In the genomic region with DNA sequence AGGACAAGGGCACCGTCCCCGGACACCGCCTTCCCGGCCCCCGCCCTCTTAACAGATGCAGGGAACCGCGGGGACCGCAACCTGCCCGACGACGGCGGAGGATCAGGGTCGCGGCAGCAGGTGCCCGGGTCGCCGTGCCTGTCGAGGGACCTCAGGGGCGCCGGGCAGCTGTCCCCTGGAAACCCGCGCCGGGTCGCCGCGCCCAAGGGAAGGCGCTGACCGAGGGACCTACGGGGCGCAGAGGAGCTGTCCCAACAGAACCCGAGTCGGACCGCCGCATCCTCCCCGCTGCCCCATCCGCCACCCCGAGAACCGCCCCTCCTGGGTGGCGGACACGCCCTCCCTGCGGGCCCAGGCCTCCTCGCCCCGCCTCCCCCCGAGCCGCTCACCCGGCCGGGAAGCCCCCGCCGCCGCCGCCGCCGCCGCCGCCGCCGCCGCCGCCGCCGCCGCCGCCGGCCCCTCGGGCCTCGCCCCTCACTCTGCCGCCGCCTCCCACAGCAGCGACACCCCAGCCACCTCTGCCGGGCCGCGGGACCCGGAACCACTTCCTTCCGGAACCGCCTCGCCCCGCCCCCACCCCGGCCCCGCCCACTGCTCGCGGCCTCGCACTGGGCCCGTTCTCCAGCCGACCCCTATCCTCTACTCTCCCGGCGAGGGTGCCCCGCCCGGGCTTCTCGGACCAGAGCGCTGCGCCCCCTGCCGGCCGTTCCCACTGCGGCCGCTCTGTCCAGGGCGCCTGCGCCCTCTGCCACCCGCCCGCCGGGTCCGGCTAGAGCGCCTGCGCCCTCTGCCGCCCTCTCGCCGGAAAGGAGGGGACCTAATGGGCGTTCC, we compare ENCODE assay signal across 8 cellular contexts. TPM values are rescaled to one million over a fixed set of nuclear protein-coding genes. Genes with fewer than 3 reads are reported as not detected.
DNase-seq lines count a peak whose midpoint lies in the region; ATAC-seq, FAIRE-seq and TF ChIP-seq lines count a peak whose summit lies in the region.

A gene (minus strand): TSS at position 543 of the 831 bp plus-strand sequence. CDS start 20,797 bp downstream, outside the sequence.

- peak; percentile 84 for DNase-seq in GM12892 (ENCODE audit: insufficient read length)
- DNase-seq in NCI-H128 (lab: John Stamatoyannopoulos, UW; ENCODE audit: unreplicated experiment), result peak; percentile 72
- peak; percentile 59 for DNase-seq in T follicular helper cell (ENCODE audit: low read depth)
- peak; percentile 71 for DNase-seq in amniotic epithelial cell (ENCODE audit: low read depth)
- peak; percentile 94 for DNase-seq in left ventricle myocardium superior
- peak; percentile 29 for DNase-seq in pulmonary artery endothelial cell (ENCODE audit: low read depth, low spot score)
- peak; percentile 86 for DNase-seq in urothelium cell line (ENCODE audit: low spot score)

- ATAC-seq in HG02763 (IDR thresholded peaks at IDR 0.05; ENCODE audit: unreplicated experiment) (peak; percentile 92), left ventricle myocardium superior (peak; percentile 99)

- intact Hi-C loops in left ventricle myocardium superior (cut with micrococcal nuclease), result no loop called here

- no peak for TF ChIP-seq POLR2A in GM12892 (IDR thresholded peaks at IDR 0.05; ENCODE audit: low read depth, low read length)

- peak; percentile 85 for FAIRE-seq in GM12892 (lab: Jason Lieb, UNC)
- FAIRE-seq in urothelium cell line (lab: Jason Lieb, UNC), result no peak

RNA-seq across cellular contexts. Expression of the gene that starts here (rescaled TPM):
- 3.3 TPM for polyA plus RNA-seq in GM12892 (2012; ENCODE audit: missing spikeins)
- total RNA-seq in left ventricle myocardium superior (7.0 TPM), pulmonary artery endothelial cell (3.2 and 3.4 TPM in 2 replicates)

Comparison
In these comparisons a context has a peak if more than half of its experiments do, and no peak if none do; other contexts are left out.
1. Peak in every context shown above with its lines: DNase-seq and ATAC-seq.
2. DNase-seq: peak in every context shown above with its lines; median percentile 94 in left ventricle myocardium superior; 86 in urothelium cell line; 84 in GM12892; 72 in NCI-H128; 71 in amniotic epithelial cell; 59 in T follicular helper cell; 29 in pulmonary artery endothelial cell.